In the genomic region with DNA sequence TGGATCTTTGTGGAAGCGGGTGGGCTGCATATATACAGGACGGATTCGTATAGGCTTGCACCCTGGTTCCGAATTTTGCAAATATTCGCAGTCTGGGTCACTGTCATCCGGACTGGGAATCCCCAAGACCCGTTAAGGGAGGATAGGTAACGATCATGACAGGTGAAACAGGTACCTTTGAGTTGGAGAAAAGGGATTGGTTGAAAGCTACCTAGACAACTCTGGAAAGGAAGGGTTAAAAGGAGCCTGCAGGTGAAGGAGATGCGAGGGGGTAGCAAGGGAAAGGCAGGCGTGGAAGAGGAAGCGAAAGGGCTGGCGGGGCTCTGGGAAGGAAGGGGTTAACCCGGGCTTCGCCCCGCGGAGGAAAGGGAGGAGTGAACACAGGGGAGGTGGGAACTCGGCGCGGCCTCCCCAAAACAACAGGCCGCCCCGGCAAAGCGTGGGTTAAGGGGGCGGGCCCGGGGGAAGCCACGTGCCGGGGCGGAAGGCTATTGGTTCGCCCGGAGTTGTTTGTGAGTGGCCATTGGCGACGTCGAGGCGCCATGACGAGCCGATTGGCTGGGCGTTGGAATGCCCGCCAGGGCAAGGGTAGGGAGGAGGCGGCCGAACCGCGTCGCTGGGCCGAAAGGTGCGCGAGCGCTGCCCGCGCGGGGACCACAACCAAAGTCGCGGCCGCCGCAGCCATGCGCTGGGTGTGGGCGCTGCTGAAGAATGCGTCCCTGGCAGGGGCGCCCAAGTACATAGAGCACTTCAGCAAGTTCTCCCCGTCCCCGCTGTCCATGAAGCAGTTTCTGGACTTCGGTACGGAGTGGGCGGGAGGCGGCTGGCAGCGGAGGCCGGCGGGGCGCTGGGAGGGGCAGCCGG, we compare ENCODE assay signal across 8 cellular contexts. TPM values are rescaled to one million over a fixed set of nuclear protein-coding genes. Genes with fewer than 3 reads are reported as not detected.
A peak's percentile ranks its signal among the peaks of the same experiment; 100 is the strongest.
DNase-seq lines count a peak whose midpoint lies in the region; ATAC-seq and TF ChIP-seq lines count a peak whose summit lies in the region.

Gene PDK2, plus strand, starts transcription at position 599 of the 864 bp plus-strand sequence. Its CDS starts 85 bp downstream, at position 684.

- H3K27me3 ChIP-seq in adipocyte (replicated peaks; ENCODE audit: control insufficient read depth, insufficient read depth, low read length): no peaks in the 10 kb centered on the region
- H3K27me3 ChIP-seq in parathyroid adenoma (ENCODE audit: control insufficient read depth, insufficient read depth, low read length): no peaks in the 10 kb centered on the region
- no peaks in the 10 kb centered on the region for H3K27me3 ChIP-seq in tibial artery

- peak within 1 kb of the TSS; percentile 97 for H3K4me2 ChIP-seq in parathyroid adenoma (ENCODE audit: low read length)

- H3K4me3 ChIP-seq in GM12875 (ENCODE audit: low read depth, low read length): peak within 1 kb of the TSS; percentile 67
- peak within 1 kb of the TSS; percentile 95 for H3K4me3 ChIP-seq in adipocyte (ENCODE audit: low read length)
- peak within 1 kb of the TSS; percentile 98 for H3K4me3 ChIP-seq in parathyroid adenoma (ENCODE audit: low read depth, low read length)
- peak within 1 kb of the TSS; percentile 77 to 89 for H3K4me3 ChIP-seq in tibial artery

- peak within 1 kb of the TSS; percentile 77 for H3K27ac ChIP-seq in parathyroid adenoma
- H3K27ac ChIP-seq in tibial artery: peak within 1 kb of the TSS; percentile 87 to 96

- no peaks in the 10 kb centered on the region for H3K9me3 ChIP-seq in adipocyte (ENCODE audit: control insufficient read depth, low read length)
- H3K9me3 ChIP-seq in parathyroid adenoma (ENCODE audit: control insufficient read depth, low read length): no peaks in the 10 kb centered on the region
- H3K9me3 ChIP-seq in tibial artery: no peaks in the 10 kb centered on the region

- H3K9me3 Mint-ChIP-seq in T-cell: no peaks in the 10 kb centered on the region

- ATAC-seq in HG02798 (IDR thresholded peaks at IDR 0.05; ENCODE audit: poor library complexity, unreplicated experiment) (peak; percentile 96), T-cell (replicated peaks in 1 of 4) (peak; percentile 89 to 96 (median 91)), Right ventricle myocardium superior (ENCODE audit: poor library complexity) (peak; percentile 95)

- H3K9ac ChIP-seq in adipocyte (ENCODE audit: low read length) (peak within 1 kb of the TSS; percentile 93), parathyroid adenoma (peak within 1 kb of the TSS; percentile 70)

- TF ChIP-seq CTCF in GM12875 (IDR thresholded peaks at IDR 0.05; ENCODE audit: borderline replicate concordance, insufficient read depth, low read depth, low read length) (no peak), parathyroid adenoma (IDR thresholded peaks at IDR 0.05) (no peak), tibial artery (IDR thresholded peaks at IDR 0.05) (no peak)

- intact Hi-C loops in Right ventricle myocardium superior (cut with DNase I) (no loop called here), tibial artery (cut with DNase I; ENCODE audit: low total_unique reads) (loop anchor here (5.0 kb wide), 2 partner anchors 102 to 202 kb away; no protein-coding TSS in a partner anchor)

- H3K27me3 Mint-ChIP-seq in T-cell: no peaks in the 10 kb centered on the region

- peak within 1 kb of the TSS; percentile 95 to 97 (median 95) for H3K4me3 Mint-ChIP-seq in T-cell

- POLR2A ChIA-PET in T-cell (lab: Charles Lee): interaction anchor here in 1 of 2 donors (0.5 kb wide), 1 partner anchor 108 kb away, joined by 3 read pairs; no protein-coding TSS in a partner anchor

- H3K27ac Mint-ChIP-seq in T-cell: peak within 1 kb of the TSS; percentile 96

- peaks cover 19% of the 10 kb centered on the region for H3K36me3 ChIP-seq in adipocyte (ENCODE audit: control insufficient read depth, insufficient read depth, low read length, severe bottlenecking)
- no peaks in the 10 kb centered on the region for H3K36me3 ChIP-seq in parathyroid adenoma (ENCODE audit: control insufficient read depth, insufficient read depth, low read length)
- H3K36me3 ChIP-seq in tibial artery: peaks cover 29 to 38% (median 36%) of the 10 kb centered on the region in 3 donors

- H2AFZ ChIP-seq in parathyroid adenoma: peak within 1 kb of the TSS; percentile 96

- CTCF ChIA-PET in T-cell (lab: Charles Lee): interaction anchor here (0.6 to 1.8 kb wide), 28 partner anchors 9 to 682 kb away, joined by 3 to 14 read pairs (median 6); partner anchors contain the start of genes ITGA3 (in 1 of the 2) and PPP1R9B (in 1 of the 2)

- H3K79me2 ChIP-seq in parathyroid adenoma: peaks cover 5% of the 10 kb centered on the region

- peaks cover 42% of the 10 kb centered on the region for H3K4me1 ChIP-seq in adipocyte (ENCODE audit: control insufficient read depth, insufficient read depth, low read length)
- H3K4me1 ChIP-seq in parathyroid adenoma: peaks cover 11% of the 10 kb centered on the region
- H3K4me1 ChIP-seq in tibial artery: peaks cover 0 to 38% (median 25%) of the 10 kb centered on the region in 4 donors

- DNase-seq in NCI-H1417 treated with DMSO at 0.1 percent for 48 hours (lab: John Stamatoyannopoulos, UW) (peak; percentile 74), T-cell (peak; percentile 93 to 98 (median 96)), adipocyte (ENCODE audit: low read depth) (peak; percentile 99), Right ventricle myocardium superior (peak; percentile 98), tibial artery (peak; percentile 96 to 98)

- peaks cover 35 to 58% (median 36%) of the 10 kb centered on the region in 3 donors for H3K4me1 Mint-ChIP-seq in T-cell

- H3K36me3 Mint-ChIP-seq in T-cell: peaks cover 9% of the 10 kb centered on the region

RNA-seq across cellular contexts. Expression of gene PDK2, which starts in this region (rescaled TPM):
- total RNA-seq in T-cell: 10 to 100 TPM; 18.8 to 37.2 (median 30.0) TPM
- 250 TPM for total RNA-seq in Right ventricle myocardium superior

Comparison
In these comparisons a context has a peak if more than half of its experiments do, and no peak if none do; other contexts are left out.
1. Peak in every context shown above with its lines: DNase-seq, ATAC-seq, H3K4me3 ChIP-seq and H3K27ac ChIP-seq.